In genomic region chr10:30346615-30347014, GRCh38 we compare ENCODE assay signal across 12 cellular contexts. TPM values are rescaled to one million over a fixed set of nuclear protein-coding genes. Genes with fewer than 3 reads are reported as not detected.
DNase-seq lines count a peak whose midpoint lies in the region; ATAC-seq and TF ChIP-seq lines count a peak whose summit lies in the region.
"Had no signal": no experiment of that assay in that cellular context is flagged by ENCODE, and none has a peak within 500 bp of the region (broad histone marks: within the 10 kb centered on the region; RNA-seq: fewer than 3 reads in every experiment).

No MANE protein-coding gene starts in this region.

- no peaks in the 10 kb centered on the region for H3K27me3 ChIP-seq in OCI-LY1 (ENCODE audit: insufficient read depth, low read length)
- H3K27me3 ChIP-seq: cardiac muscle cell had no signal

- H3K4me1 ChIP-seq in OCI-LY1 (ENCODE audit: insufficient read depth, low read length, severe bottlenecking): peaks cover 30% of the 10 kb centered on the region

- H3K9me3 Mint-ChIP-seq in activated naive CD4-positive, alpha-beta T cell treated with anti-CD3 and anti-CD28 coated beads, Interleukin-2, amount 50 U/mL, for 24 hours: no peaks in the 10 kb centered on the region
- no peaks in the 10 kb centered on the region for H3K9me3 Mint-ChIP-seq in activated naive CD4-positive, alpha-beta T cell treated with anti-CD3 and anti-CD28 coated beads for 36 hours
- H3K9me3 Mint-ChIP-seq in central memory CD8-positive, alpha-beta T cell: no peaks in the 10 kb centered on the region
- no peaks in the 10 kb centered on the region for H3K9me3 Mint-ChIP-seq in stimulated activated effector memory CD8-positive, alpha-beta T cell treated with anti-CD3 and anti-CD28 coated beads, Interleukin-12 subunit alpha, Interleukin-12 subunit beta, amount 100 ng/mL, for 72 hours

- H3F3A ChIP-seq in OCI-LY1 (ENCODE audit: insufficient read depth, low read length): no peaks in the 10 kb centered on the region

- no peak overlapping the region for H2AFZ ChIP-seq in OCI-LY1 (ENCODE audit: low read length)

- no peak overlapping the region for H3K27ac Mint-ChIP-seq in activated naive CD4-positive, alpha-beta T cell treated with anti-CD3 and anti-CD28 coated beads, Interleukin-2, amount 50 U/mL, for 24 hours
- H3K27ac Mint-ChIP-seq in activated naive CD4-positive, alpha-beta T cell treated with anti-CD3 and anti-CD28 coated beads for 36 hours: no peak overlapping the region
- no peak overlapping the region for H3K27ac Mint-ChIP-seq in central memory CD8-positive, alpha-beta T cell (ENCODE audit: low read depth)
- no peak overlapping the region for H3K27ac Mint-ChIP-seq in stimulated activated effector memory CD8-positive, alpha-beta T cell treated with anti-CD3 and anti-CD28 coated beads, Interleukin-12 subunit alpha, Interleukin-12 subunit beta, amount 100 ng/mL, for 72 hours

- ATAC-seq in central memory CD8-positive, alpha-beta T cell (replicated peaks; ENCODE audit: extremely low read depth, poor library complexity, severe bottlenecking): no peak
- no peak for ATAC-seq in stimulated activated effector memory CD8-positive, alpha-beta T cell treated with anti-CD3 and anti-CD28 coated beads, Interleukin-12 subunit alpha, Interleukin-12 subunit beta, amount 100 ng/mL, for 72 hours
- ATAC-seq in HG03139 (IDR thresholded peaks at IDR 0.05; ENCODE audit: unreplicated experiment) (no peak), GM18520 (IDR thresholded peaks at IDR 0.05; ENCODE audit: unreplicated experiment) (no peak)

- no peaks in the 10 kb centered on the region for H3K9me2 ChIP-seq in OCI-LY1 (ENCODE audit: low read depth, low read length)

- CTCF ChIA-PET in activated naive CD4-positive, alpha-beta T cell treated with anti-CD3 and anti-CD28 coated beads for 36 hours (lab: Charles Lee): interaction anchor here (0.5 to 5.4 kb wide), 4 partner anchors 12 to 285 kb away, joined by 3 to 35 read pairs (median 3); no protein-coding TSS in a partner anchor

- no peak overlapping the region for H3K27ac ChIP-seq in OCI-LY1 (ENCODE audit: low read depth, low read length, poor library complexity, severe bottlenecking)
- H3K27ac ChIP-seq: cardiac muscle cell, RWPE1 had no signal

- H4K20me1 ChIP-seq in OCI-LY1 (ENCODE audit: insufficient read depth, low read length): no peaks in the 10 kb centered on the region

- TF ChIP-seq CTCF in OCI-LY1 (IDR thresholded peaks at IDR 0.05; ENCODE audit: low read length): no peak

- DNase-seq in activated naive CD4-positive, alpha-beta T cell treated with anti-CD3 and anti-CD28 coated beads for 36 hours: no peak
- DNase-seq in central memory CD8-positive, alpha-beta T cell (ENCODE audit: low spot score in 2 of 2): no peak
- no peak for DNase-seq in stimulated activated effector memory CD8-positive, alpha-beta T cell treated with anti-CD3 and anti-CD28 coated beads, Interleukin-12 subunit alpha, Interleukin-12 subunit beta, amount 100 ng/mL, for 72 hours (ENCODE audit: low spot score in 2 of 2)
- no peak for DNase-seq in EL
- DNase-seq: NCI-H1436, NCI-H510A treated with DMSO at 0.1 percent for 48 hours had no signal

- H3K9ac ChIP-seq in OCI-LY1 (ENCODE audit: low read length): no peak overlapping the region

- intact Hi-C loops in activated naive CD4-positive, alpha-beta T cell treated with anti-CD3 and anti-CD28 coated beads for 36 hours (cut with micrococcal nuclease): loop anchor here (5.0 kb wide), 1 partner anchor 319 kb away; no protein-coding TSS in a partner anchor

- H3K27me3 Mint-ChIP-seq in activated naive CD4-positive, alpha-beta T cell treated with anti-CD3 and anti-CD28 coated beads, Interleukin-2, amount 50 U/mL, for 24 hours: no peaks in the 10 kb centered on the region
- no peaks in the 10 kb centered on the region for H3K27me3 Mint-ChIP-seq in activated naive CD4-positive, alpha-beta T cell treated with anti-CD3 and anti-CD28 coated beads for 36 hours (ENCODE audit: low read depth)
- H3K27me3 Mint-ChIP-seq in central memory CD8-positive, alpha-beta T cell: no peaks in the 10 kb centered on the region

- peaks cover 2% of the 10 kb centered on the region for H3K36me3 Mint-ChIP-seq in activated naive CD4-positive, alpha-beta T cell treated with anti-CD3 and anti-CD28 coated beads, Interleukin-2, amount 50 U/mL, for 24 hours
- peaks cover 23% of the 10 kb centered on the region for H3K36me3 Mint-ChIP-seq in activated naive CD4-positive, alpha-beta T cell treated with anti-CD3 and anti-CD28 coated beads for 36 hours (ENCODE audit: low read depth)
- peaks cover 20% of the 10 kb centered on the region for H3K36me3 Mint-ChIP-seq in central memory CD8-positive, alpha-beta T cell (ENCODE audit: insufficient read depth)
- H3K36me3 Mint-ChIP-seq in stimulated activated effector memory CD8-positive, alpha-beta T cell treated with anti-CD3 and anti-CD28 coated beads, Interleukin-12 subunit alpha, Interleukin-12 subunit beta, amount 100 ng/mL, for 72 hours: peaks cover 66% of the 10 kb centered on the region

- peak overlapping the region; percentile 83 for H3K4me3 ChIP-seq in OCI-LY1 (ENCODE audit: low read depth, low read length, poor library complexity, severe bottlenecking)
- H3K4me3 ChIP-seq: cardiac muscle cell had no signal

- H3K36me3 ChIP-seq in OCI-LY1 (ENCODE audit: insufficient read depth, low read length): peaks cover 49% of the 10 kb centered on the region
- H3K36me3 ChIP-seq: cardiac muscle cell had no signal

- peaks cover 56% of the 10 kb centered on the region for H3K4me1 Mint-ChIP-seq in activated naive CD4-positive, alpha-beta T cell treated with anti-CD3 and anti-CD28 coated beads, Interleukin-2, amount 50 U/mL, for 24 hours
- peaks cover 50% of the 10 kb centered on the region for H3K4me1 Mint-ChIP-seq in activated naive CD4-positive, alpha-beta T cell treated with anti-CD3 and anti-CD28 coated beads for 36 hours (ENCODE audit: low read depth)
- H3K4me1 Mint-ChIP-seq in central memory CD8-positive, alpha-beta T cell: peaks cover 60% of the 10 kb centered on the region
- peaks cover 48% of the 10 kb centered on the region for H3K4me1 Mint-ChIP-seq in stimulated activated effector memory CD8-positive, alpha-beta T cell treated with anti-CD3 and anti-CD28 coated beads, Interleukin-12 subunit alpha, Interleukin-12 subunit beta, amount 100 ng/mL, for 72 hours

- no peaks in the 10 kb centered on the region for H3K9me3 ChIP-seq in OCI-LY1 (ENCODE audit: low read length)

- peak overlapping the region; percentile 93 for H3K4me3 Mint-ChIP-seq in activated naive CD4-positive, alpha-beta T cell treated with anti-CD3 and anti-CD28 coated beads, Interleukin-2, amount 50 U/mL, for 24 hours
- H3K4me3 Mint-ChIP-seq in activated naive CD4-positive, alpha-beta T cell treated with anti-CD3 and anti-CD28 coated beads for 36 hours: no peak overlapping the region
- H3K4me3 Mint-ChIP-seq in central memory CD8-positive, alpha-beta T cell: peak overlapping the region; percentile 98
- H3K4me3 Mint-ChIP-seq in stimulated activated effector memory CD8-positive, alpha-beta T cell treated with anti-CD3 and anti-CD28 coated beads, Interleukin-12 subunit alpha, Interleukin-12 subunit beta, amount 100 ng/mL, for 72 hours: peak overlapping the region; percentile 97

- H3K4me2 ChIP-seq in OCI-LY1 (ENCODE audit: low read length): peak overlapping the region; percentile 99

- peaks cover 74% of the 10 kb centered on the region for H3K79me2 ChIP-seq in OCI-LY1 (ENCODE audit: insufficient read depth, low read length)

RNA-seq across cellular contexts. Expression of gene MTPAP, which starts 2.5 kb away (rescaled TPM):
- total RNA-seq in activated naive CD4-positive, alpha-beta T cell treated with anti-CD3 and anti-CD28 coated beads for 36 hours: 10 to 100 TPM; 32.5 to 34.7 TPM
